ENCODE assay signal across 24 cellular contexts in genomic region chr12:29695026-29695425, GRCh38.
"Had no signal": no experiment of that assay in that cellular context is flagged by ENCODE, and none has a peak within 500 bp of the region (broad histone marks: within the 10 kb centered on the region; RNA-seq: fewer than 3 reads in every experiment).

No MANE protein-coding gene starts in this region.

- H3K27me3 ChIP-seq: adrenal gland, ascending aorta, esophagus muscularis mucosa, foreskin keratinocyte, heart left ventricle, neural progenitor cell, sigmoid colon, upper lobe of right lung had no signal

- H3K36me3 ChIP-seq: adrenal gland, ascending aorta, heart left ventricle, neural progenitor cell, sigmoid colon, thoracic aorta, upper lobe of right lung had no signal

- H3K9me3 ChIP-seq: adrenal gland, ascending aorta, esophagus muscularis mucosa, heart left ventricle, psoas muscle, sigmoid colon, thoracic aorta, upper lobe of right lung had no signal

- ATAC-seq: foreskin keratinocyte; heart left ventricle; natural killer cell; psoas muscle; stimulated activated effector memory CD8-positive, alpha-beta T cell treated with anti-CD3 and anti-CD28 coated beads, Interleukin-12 subunit alpha, Interleukin-12 subunit beta, amount 100 ng/mL, for 72 hours; upper lobe of right lung had no signal

- DNase-seq: activated CD4-positive, alpha-beta T cell treated with anti-CD3 and anti-CD28 coated beads for 1 hour; activated CD4-positive, alpha-beta T cell treated with anti-CD3 and anti-CD28 coated beads, Interleukin-2, amount 50 U/mL, for 48 hours; activated CD8-positive, alpha-beta memory T cell treated with anti-CD3 and anti-CD28 coated beads for 24 hours; activated effector memory CD4-positive, alpha-beta T cell treated with Interleukin-2 at 50 U/mL for 16 hours; activated naive CD4-positive, alpha-beta T cell treated with Interleukin-2 at 50 U/mL for 16 hours; adrenal gland; foreskin keratinocyte; heart left ventricle; hypothalamus; natural killer cell; occipital lobe; psoas muscle; sigmoid colon; small intestine; stimulated activated CD4-positive, alpha-beta T cell treated with anti-CD3 and anti-CD28 coated beads, Interleukin-4, amount 100 ng/mL, for 24 hours; T-helper 2 cell; upper lobe of right lung had no signal

- H3K27ac ChIP-seq: adrenal gland, ascending aorta, coronary artery, esophagus muscularis mucosa, foreskin keratinocyte, heart left ventricle, neural progenitor cell, parathyroid adenoma, psoas muscle, sigmoid colon, thoracic aorta, upper lobe of right lung had no signal

- H3K4me3 ChIP-seq: adrenal gland, ascending aorta, coronary artery, esophagus muscularis mucosa, heart left ventricle, neural progenitor cell, psoas muscle, sigmoid colon, thoracic aorta, upper lobe of right lung had no signal

- H3K4me1 ChIP-seq: adrenal gland, ascending aorta, foreskin keratinocyte, psoas muscle, sigmoid colon, upper lobe of right lung had no signal
